ENCODE assay signal across 9 cellular contexts in the genomic region with DNA sequence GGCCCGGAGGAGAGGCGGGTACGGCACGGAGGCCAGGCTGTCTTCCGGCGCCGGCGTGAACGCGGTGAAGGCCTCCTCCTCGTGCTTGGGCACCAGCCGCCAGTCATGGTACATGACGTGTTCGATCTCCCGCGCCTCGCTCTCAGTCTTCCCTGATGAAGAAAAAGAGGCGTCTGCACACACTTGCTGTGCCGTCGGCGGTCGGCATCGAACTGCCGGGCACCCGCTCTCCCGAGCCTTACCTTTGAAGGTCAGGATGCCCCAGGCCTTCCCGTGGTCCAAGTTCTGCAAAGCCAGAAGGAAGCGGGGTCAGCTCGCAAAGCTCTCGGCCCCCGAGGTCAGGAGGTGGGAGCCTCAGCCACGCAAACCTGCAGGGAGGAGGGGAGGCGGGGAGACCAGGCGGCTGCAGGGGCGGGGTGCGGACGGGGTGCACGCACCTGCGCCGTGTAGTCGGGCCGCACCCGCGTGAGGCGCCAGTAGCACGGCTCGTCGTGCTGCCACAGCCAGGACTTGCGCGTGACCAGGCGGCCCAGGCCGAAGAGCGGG. TPM values are rescaled to one million over a fixed set of nuclear protein-coding genes. Genes with fewer than 3 reads are reported as not detected.
DNase-seq lines count a peak whose midpoint lies in the region; ATAC-seq, FAIRE-seq and TF ChIP-seq lines count a peak whose summit lies in the region.
"Had no signal": no experiment of that assay in that cellular context is flagged by ENCODE, and none has a peak within 500 bp of the region (broad histone marks: within the 10 kb centered on the region; RNA-seq: fewer than 3 reads in every experiment).

A gene with protein sequence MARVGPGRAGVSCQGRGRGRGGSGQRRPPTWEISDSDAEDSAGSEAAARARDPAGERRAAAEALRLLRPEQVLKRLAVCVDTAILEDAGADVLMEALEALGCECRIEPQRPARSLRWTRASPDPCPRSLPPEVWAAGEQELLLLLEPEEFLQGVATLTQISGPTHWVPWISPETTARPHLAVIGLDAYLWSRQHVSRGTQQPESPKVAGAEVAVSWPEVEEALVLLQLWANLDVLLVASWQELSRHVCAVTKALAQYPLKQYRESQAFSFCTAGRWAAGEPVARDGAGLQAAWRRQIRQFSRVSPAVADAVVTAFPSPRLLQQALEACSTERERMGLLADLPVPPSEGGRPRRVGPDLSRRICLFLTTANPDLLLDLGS (plus strand): TSS at position 449 of the 546 bp plus-strand sequence. CDS start 418 bp downstream, outside the sequence.

- H2BK120ac ChIP-seq in IMR-90 (ENCODE audit: low read depth, low read length) (no peak within 1 kb of the TSS), H1 (replicated peaks; ENCODE audit: low read depth, low read length) (no peak within 1 kb of the TSS)

- peak within 1 kb of the TSS; percentile 86 for H3K4me3 Mint-ChIP-seq in activated CD4-positive, alpha-beta T cell treated with anti-CD3 and anti-CD28 coated beads, Interleukin-2, amount 10 ng/mL, durations not matched to agents 7 days and 5 days

- H3K79me2 ChIP-seq in H1 (ENCODE audit: control insufficient read depth in 1 of 2, insufficient read depth in 2 of 2, low read length in 2 of 2) = peaks cover 0 to 15% of the 10 kb centered on the region in 2 experiments; a peak in 1 of 4 replicates

- no peak within 1 kb of the TSS for H2BK15ac ChIP-seq in IMR-90 (ENCODE audit: low read depth, low read length)
- peak within 1 kb of the TSS; percentile 72; the same call in 1 of the 2 replicates for H2BK15ac ChIP-seq in H1 (ENCODE audit: low read length)

- peak; percentile 6 for ATAC-seq in GM19351 (IDR thresholded peaks at IDR 0.05; ENCODE audit: unreplicated experiment)
- ATAC-seq in IMR-90 (ENCODE audit: low read depth) = peak; percentile 2

- H3K14ac ChIP-seq in IMR-90 (replicated peaks; ENCODE audit: low read depth, low read length) (peak within 1 kb of the TSS; percentile 63), H1 (ENCODE audit: insufficient read length) (no peak within 1 kb of the TSS)

- POLR2A ChIA-PET in IMR-90 (lab: Charles Lee; ENCODE audit: unreplicated experiment) = no interaction called here
- POLR2A ChIA-PET in activated CD4-positive, alpha-beta T cell treated with anti-CD3 and anti-CD28 coated beads, Interleukin-2, amount 10 ng/mL, durations not matched to agents 7 days and 5 days (lab: Charles Lee) = interaction anchor here (1.4 kb wide), 1 partner anchor 10 kb away, joined by 6 read pairs; a partner anchor contains a TSS
- POLR2A ChIA-PET in H1 (lab: Charles Lee; ENCODE audit: partially characterized antibody) = interaction anchor here (0.7 to 13.5 kb wide), 20 partner anchors 7 to 383 kb away, joined by 3 to 246 read pairs (median 5); a partner anchor contains a TSS

- TF ChIP-seq RAD21 in IMR-90 (IDR thresholded peaks at IDR 0.05; ENCODE audit: low read length) = no peak
- no peak for TF ChIP-seq RAD21 in H1 (IDR thresholded peaks at IDR 0.05 in 1 of 2, conservative IDR thresholded peaks at IDR 0.05 in 1 of 2; ENCODE audit: low read depth in 2 of 2, low read length in 2 of 2)

- BruUV-seq in IMR-90 (replicated peaks; lab: Mats Ljungman, UMichigan) = no TSS peak

- DNase-seq in IMR-90 = peak; percentile 33
- peak; percentile 59 for DNase-seq in activated CD4-positive, alpha-beta T cell treated with anti-CD3 and anti-CD28 coated beads, Interleukin-2, amount 10 ng/mL, durations not matched to agents 7 days and 5 days
- no peak for DNase-seq in H1 (ENCODE audit: low read depth in 1 of 2, low spot score in 2 of 2)
- no peak for DNase-seq in myocyte (ENCODE audit: low read depth)
- no peak for DNase-seq in tibial artery
- DNase-seq in activated gamma-delta T cell (lab: John Stamatoyannopoulos, UW) = no peak
- DNase-seq in NCI-H2107 (lab: John Stamatoyannopoulos, UW) = no peak

- H2BK5ac ChIP-seq in IMR-90 (ENCODE audit: low read depth, low read length, poor library complexity, severe bottlenecking) (peak within 1 kb of the TSS; percentile 78), H1 (ENCODE audit: low read depth, low read length) (peak within 1 kb of the TSS; percentile 88)

- no peak for FAIRE-seq in H1 (lab: Jason Lieb, UNC)
- FAIRE-seq: endometrium had no signal

- peak within 1 kb of the TSS; percentile 4; the same call in 1 of the 2 replicates for H2BK12ac ChIP-seq in H1 (ENCODE audit: low read depth, low read length)

- CTCF ChIA-PET in IMR-90 (lab: Yijun Ruan, JAX) (interaction anchor here (0.8 to 0.9 kb wide), 2 partner anchors 10 to 67 kb away, joined by 3 read pairs; a partner anchor contains a TSS), H1 (lab: Charles Lee; ENCODE audit: partially characterized antibody) (interaction anchor here (0.6 to 2.7 kb wide), 8 partner anchors 7 to 509 kb away, joined by 3 to 13 read pairs (median 4); a partner anchor contains a TSS)
- CTCF ChIA-PET in activated CD4-positive, alpha-beta T cell treated with anti-CD3 and anti-CD28 coated beads, Interleukin-2, amount 10 ng/mL, durations not matched to agents 7 days and 5 days (lab: Charles Lee) = interaction anchor here (1.0 to 2.4 kb wide), 3 partner anchors 10 to 475 kb away, joined by 3 to 14 read pairs (median 8); a partner anchor contains a TSS

- no peak within 1 kb of the TSS for H3K18ac ChIP-seq in IMR-90 (ENCODE audit: low read depth, low read length)
- H3K18ac ChIP-seq in H1 (ENCODE audit: extremely low read depth, low read length) = peak within 1 kb of the TSS; percentile 90

- peak within 1 kb of the TSS; percentile 77 to 92 for H4K8ac ChIP-seq in IMR-90 (ENCODE audit: low read depth in 2 of 2, low read length in 2 of 2)
- H4K8ac ChIP-seq in H1 (ENCODE audit: extremely low read depth, insufficient read depth, low read length) = peak within 1 kb of the TSS; percentile 94

- peak within 1 kb of the TSS; percentile 93 for H3K4me2 ChIP-seq in IMR-90 (ENCODE audit: low read depth, low read length)
- peak within 1 kb of the TSS; percentile 71 to 92 for H3K4me2 ChIP-seq in H1 (ENCODE audit: insufficient read depth in 1 of 2, low read depth in 2 of 2, low read length in 2 of 2)

- peak within 1 kb of the TSS; percentile 93 for H3K4me3 ChIP-seq in IMR-90 (ENCODE audit: insufficient read depth, low read depth, low read length)
- H3K4me3 ChIP-seq in H1 (ENCODE audit: extremely low read depth in 1 of 4, insufficient read depth in 2 of 4, low read depth in 3 of 4, low read length in 4 of 4) = peak within 1 kb of the TSS; percentile 82 to 91 (median 82)
- peak within 1 kb of the TSS; percentile 87 to 99 for H3K4me3 ChIP-seq in tibial artery

- peak within 1 kb of the TSS; percentile 85 for H3K27ac ChIP-seq in IMR-90 (ENCODE audit: insufficient read depth, low read length)
- H3K27ac ChIP-seq in H1 (ENCODE audit: low read depth, low read length) = peak within 1 kb of the TSS; percentile 62
- H3K27ac ChIP-seq in tibial artery = peak within 1 kb of the TSS; percentile 85 to 95

- 1% methylated on average over 35 of the region's 53 CpGs; no CpG with 5 or more reads in 1 of the 2 experiments for WGBS in IMR-90 (ENCODE audit: extremely low coverage in 2 of 2, insufficient read length in 1 of 2), 2 experiments
- WGBS in H1 (ENCODE audit: extremely low coverage in 1 of 2, insufficient coverage in 1 of 2, insufficient read length in 1 of 2, insufficient replicate concordance in 2 of 2, low coverage in 1 of 2, low lambda C conversion rate in 2 of 2, missing lambda C conversion rate in 1 of 2), 2 experiments = 4% methylated on average over 47 of the region's 53 CpGs; no CpG with 5 or more reads in 1 of the 2 experiments

- TF ChIP-seq POLR2A in IMR-90 (IDR thresholded peaks at IDR 0.05; ENCODE audit: low read depth, low read length) = no peak; the same call in 1 of the 2 replicates
- TF ChIP-seq POLR2A in H1 (IDR thresholded peaks at IDR 0.05; ENCODE audit: control extremely low read depth in 1 of 2, low read depth in 2 of 2, low read length in 2 of 2) = no peak

- H3K27me3 ChIP-seq in IMR-90 (ENCODE audit: control insufficient read depth, insufficient read depth, low read length) = no peaks in the 10 kb centered on the region
- H3K27me3 ChIP-seq in H1 (replicated peaks in 1 of 4; ENCODE audit: control insufficient read depth in 3 of 4, extremely low read depth in 1 of 4, insufficient read depth in 3 of 4, low read length in 3 of 4) = no peaks in the 10 kb centered on the region
- no peaks in the 10 kb centered on the region for H3K27me3 ChIP-seq in tibial artery

- peaks cover 28% of the 10 kb centered on the region for H4K20me1 ChIP-seq in IMR-90 (ENCODE audit: insufficient read depth, low read length)
- peaks cover 0 to 19% of the 10 kb centered on the region in 2 experiments for H4K20me1 ChIP-seq in H1 (replicated peaks in 1 of 2; ENCODE audit: control insufficient read depth in 1 of 2, insufficient read depth in 2 of 2, low read length in 2 of 2)

- 0 out of 2 replicates have a peak, but pooled peaks cover 3% of the 10 kb centered on the region for H3K9me1 ChIP-seq in IMR-90 (ENCODE audit: insufficient read depth, low read length)

- peaks cover 12 to 50% of the 10 kb centered on the region in 2 experiments for H3K79me1 ChIP-seq in IMR-90 (ENCODE audit: low read depth in 1 of 2, low read length in 2 of 2)
- peaks cover 4% of the 10 kb centered on the region for H3K79me1 ChIP-seq in H1 (ENCODE audit: low read depth, low read length)

- H3K4me1 ChIP-seq in IMR-90 (ENCODE audit: control insufficient read depth, insufficient read depth, low read length) (peaks cover 13% of the 10 kb centered on the region), H1 (replicated peaks in 1 of 4; ENCODE audit: control insufficient read depth in 3 of 4, insufficient read depth in 4 of 4, low read length in 3 of 4) (peaks cover 0 to 12% (median 10%) of the 10 kb centered on the region in 4 experiments; a peak in 5 of 7 replicates), tibial artery (peaks cover 0 to 56% (median 35%) of the 10 kb centered on the region in 4 donors)

- H2AK9ac ChIP-seq in IMR-90 (replicated peaks; ENCODE audit: low read depth, low read length, poor library complexity) = peak within 1 kb of the TSS; percentile 100

- peak within 1 kb of the TSS; percentile 51 for H3K56ac ChIP-seq in IMR-90 (ENCODE audit: extremely low read depth, insufficient read depth, low read length)
- peak within 1 kb of the TSS; percentile 73 for H3K56ac ChIP-seq in H1 (replicated peaks; ENCODE audit: insufficient read length, low read depth, low read length)

- peaks cover 32% of the 10 kb centered on the region for H3K36me3 ChIP-seq in IMR-90 (ENCODE audit: control insufficient read depth, insufficient read depth, low read length)
- H3K36me3 ChIP-seq in H1 (ENCODE audit: control insufficient read depth in 2 of 4, insufficient read depth in 4 of 4, low read length in 3 of 4) = peaks cover 2 to 31% (median 8%) of the 10 kb centered on the region in 4 experiments; a peak in 6 of 8 replicates
- H3K36me3 ChIP-seq in tibial artery = peaks cover 23 to 50% (median 40%) of the 10 kb centered on the region in 3 donors

- H4K5ac ChIP-seq in IMR-90 (ENCODE audit: low read depth, low read length) (peak within 1 kb of the TSS; percentile 68), H1 (ENCODE audit: insufficient read length, low read depth, low read length) (peak within 1 kb of the TSS; percentile 81)

- H3K9me3 Mint-ChIP-seq in activated CD4-positive, alpha-beta T cell treated with anti-CD3 and anti-CD28 coated beads, Interleukin-2, amount 10 ng/mL, durations not matched to agents 7 days and 5 days = no peaks in the 10 kb centered on the region

- H3K4me1 Mint-ChIP-seq in activated CD4-positive, alpha-beta T cell treated with anti-CD3 and anti-CD28 coated beads, Interleukin-2, amount 10 ng/mL, durations not matched to agents 7 days and 5 days = peaks cover 13% of the 10 kb centered on the region

- TF ChIP-seq CTCF in IMR-90 (conservative IDR thresholded peaks at IDR 0.05; ENCODE audit: low read depth, low read length) (no peak), H1 (IDR thresholded peaks at IDR 0.05; ENCODE audit: control extremely low read depth in 1 of 3, insufficient read depth in 1 of 3, low read depth in 1 of 3, low read length in 3 of 3) (no peak), tibial artery (IDR thresholded peaks at IDR 0.05) (no peak)

- H3K4ac ChIP-seq in IMR-90 (ENCODE audit: low read depth, low read length) = peak within 1 kb of the TSS; percentile 85
- H3K4ac ChIP-seq in H1 (replicated peaks; ENCODE audit: insufficient read length, low read depth, low read length) = peak within 1 kb of the TSS; percentile 90

- no peak for TF ChIP-seq EP300 in H1 (IDR thresholded peaks at IDR 0.05; ENCODE audit: borderline replicate concordance in 1 of 2, low read depth in 2 of 2, low read length in 2 of 2)

- peaks cover 19% of the 10 kb centered on the region for H3K36me3 Mint-ChIP-seq in activated CD4-positive, alpha-beta T cell treated with anti-CD3 and anti-CD28 coated beads, Interleukin-2, amount 10 ng/mL, durations not matched to agents 7 days and 5 days (ENCODE audit: low read depth)

- H3K27me3 Mint-ChIP-seq in activated CD4-positive, alpha-beta T cell treated with anti-CD3 and anti-CD28 coated beads, Interleukin-2, amount 10 ng/mL, durations not matched to agents 7 days and 5 days = no peaks in the 10 kb centered on the region

- H3K9me3 ChIP-seq in IMR-90 (ENCODE audit: control insufficient read depth, insufficient read depth, low read length) = no peaks in the 10 kb centered on the region
- H3K9me3 ChIP-seq in H1 (ENCODE audit: insufficient read depth in 2 of 2, low read depth in 1 of 2, low read length in 1 of 2) = no peaks in the 10 kb centered on the region
- no peaks in the 10 kb centered on the region for H3K9me3 ChIP-seq in tibial artery

- H2AK5ac ChIP-seq in IMR-90 (ENCODE audit: low read depth, low read length) (peak within 1 kb of the TSS; percentile 93), H1 (ENCODE audit: low read depth, low read length) (peak within 1 kb of the TSS; percentile 27; the same call in 1 of the 2 replicates)

- H2BK20ac ChIP-seq in IMR-90 (ENCODE audit: low read depth, low read length) (no peak within 1 kb of the TSS), H1 (ENCODE audit: low read length) (no peak within 1 kb of the TSS)

- H4K91ac ChIP-seq in IMR-90 (ENCODE audit: insufficient read depth, low read depth, low read length) = peak within 1 kb of the TSS; percentile 84
- H4K91ac ChIP-seq in H1 (replicated peaks; ENCODE audit: insufficient read length, low read length) = peak within 1 kb of the TSS; percentile 85

- peak within 1 kb of the TSS; percentile 94 for H2AFZ ChIP-seq in IMR-90 (replicated peaks; ENCODE audit: low read length, poor library complexity)
- no peak within 1 kb of the TSS; the same call in 1 of the 2 replicates for H2AFZ ChIP-seq in H1 (ENCODE audit: low read length)

- intact Hi-C loops in IMR-90 (cut with micrococcal nuclease) = no loop called here
- intact Hi-C loops in tibial artery (cut with DNase I; ENCODE audit: low total_unique reads) = no loop called here

- H3K27ac Mint-ChIP-seq in activated CD4-positive, alpha-beta T cell treated with anti-CD3 and anti-CD28 coated beads, Interleukin-2, amount 10 ng/mL, durations not matched to agents 7 days and 5 days = peak within 1 kb of the TSS; percentile 96

- H3K23ac ChIP-seq in IMR-90 (ENCODE audit: low read depth, low read length) (peak within 1 kb of the TSS; percentile 69), H1 (ENCODE audit: insufficient read length) (no peak within 1 kb of the TSS)

- H3K23me2 ChIP-seq in H1 (ENCODE audit: low read depth, low read length) = peaks cover 17% of the 10 kb centered on the region

- in situ Hi-C loops in IMR-90 (cut with MboI; ENCODE audit: low sequenced_read_pairs) = no loop called here

- H3K9ac ChIP-seq in IMR-90 (ENCODE audit: low read depth, low read length) = peak within 1 kb of the TSS; percentile 88
- H3K9ac ChIP-seq in H1 (replicated peaks in 1 of 4; ENCODE audit: extremely low read depth in 1 of 4, low read depth in 3 of 4, low read length in 3 of 4) = peak within 1 kb of the TSS; percentile 69 to 94 (median 89)

- dilution Hi-C loops in IMR-90 (cut with HindIII; ENCODE audit: low sequenced_read_pairs, unreplicated experiment) = no loop called here

RNA-seq across cellular contexts. Expression of the gene that starts here (rescaled TPM):
- total RNA-seq in IMR-90 (2012; rRNA removed) (1.3 and 1.4 TPM in 2 replicates), myocyte (15.0 and 17.2 TPM in 2 replicates)
- polyA plus RNA-seq in IMR-90 (2012; rRNA removed) (9.6 and 11.1 TPM in 2 replicates), H1 (2011; rRNA removed) (13.1 and 17.0 TPM in 2 replicates)
- 2.9 and 4.0 TPM in 2 replicates for polyA plus RNA-seq in IMR-90 (2012; cell fraction: cytosol; rRNA removed)
- polyA plus RNA-seq in IMR-90 (2012; cell fraction: nucleus; rRNA removed; ENCODE audit: low replicate concordance) = 68.1 and 156 TPM in 2 replicates
- 10 to 100 TPM; 28.7 to 33.4 TPM for total RNA-seq in activated CD4-positive, alpha-beta T cell treated with anti-CD3 and anti-CD28 coated beads, Interleukin-2, amount 10 ng/mL, durations not matched to agents 7 days and 5 days
- 19.3 and 19.7 TPM in 2 replicates for total RNA-seq in H1 (2021; fragmentation: NEBNext Ultra II Directional; extraction: Animal tissue kit (Norgen Biotek cat#: 25700))
- 17.4 TPM for polyA plus RNA-seq in H1 (2011; cell fraction: cytosol; rRNA removed)
- 144 TPM for polyA plus RNA-seq in H1 (2011; cell fraction: nucleus; rRNA removed)
- polyA plus RNA-seq in H1 (2012, experiment 1 of 2) = 15.4 to 20.9 TPM (median 18.8 TPM) in 4 replicates
- 10.1 TPM for polyA plus RNA-seq in H1 (2012, experiment 2 of 2)
- 6.1 TPM for polyA plus RNA-seq in H1 (2013, experiment 1 of 2)
- 4.8 TPM for polyA plus RNA-seq in H1 (2013, experiment 2 of 2)
- 4.4 and 4.6 TPM in 2 replicates for polyA minus RNA-seq in H1 (2011; rRNA and poly(A)+ RNA removed)
- polyA minus RNA-seq in H1 (2011; cell fraction: cytosol; rRNA and poly(A)+ RNA removed) = 8.2 TPM
- 33.1 TPM for polyA minus RNA-seq in H1 (2011; cell fraction: nucleus; rRNA and poly(A)+ RNA removed)
- polyA plus RNA-seq in myocyte (2012) = 8.7 TPM

Comparison
In these comparisons a context has a peak if more than half of its experiments do, and no peak if none do; other contexts are left out.
1. DNase-seq: peak in IMR-90 (single experiment) and activated CD4-positive, alpha-beta T cell treated with anti-CD3 and anti-CD28 coated beads, Interleukin-2, amount 10 ng/mL, durations not matched to agents 7 days and 5 days (single experiment); none in H1 (0 of 2), myocyte (single experiment), tibial artery (0 of 2), activated gamma-delta T cell (single experiment) and NCI-H2107 (single experiment).
2. Peak in every context shown above with its lines, with median percentiles within 50 percentile points of each other: H3K27ac ChIP-seq and H3K4me3 ChIP-seq.